Comparison of ENCODE assay signal across 10 cellular contexts in the genomic region with DNA sequence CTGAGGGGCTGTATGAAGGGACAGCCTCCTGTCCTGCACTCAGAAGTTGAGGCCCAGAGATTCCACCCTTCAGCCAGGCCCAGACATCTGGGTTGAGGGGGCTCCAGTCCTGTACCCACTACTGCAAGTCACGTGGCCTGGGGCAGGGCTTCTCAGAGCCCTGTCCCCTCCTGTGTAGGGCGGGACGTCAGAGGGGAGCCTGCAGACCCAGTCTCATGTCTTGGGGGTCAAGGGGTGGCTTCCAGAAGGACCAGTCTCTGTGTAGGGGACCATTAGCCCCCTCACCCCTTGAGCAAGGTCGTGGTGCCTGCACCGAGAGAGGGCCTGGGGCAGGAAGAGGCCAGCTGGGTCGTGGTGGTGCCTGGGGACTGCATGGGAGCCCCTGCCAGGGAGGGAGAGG. TPM values are rescaled to one million over a fixed set of nuclear protein-coding genes. Genes with fewer than 3 reads are reported as not detected.
DNase-seq lines count a peak whose midpoint lies in the region; ATAC-seq, FAIRE-seq and TF ChIP-seq lines count a peak whose summit lies in the region.
"Had no signal": no experiment of that assay in that cellular context is flagged by ENCODE, and none has a peak within 500 bp of the region (broad histone marks: within the 10 kb centered on the region; RNA-seq: fewer than 3 reads in every experiment).

No MANE protein-coding gene starts in this region.

- TF ChIP-seq RAD21 in HepG2 (CRISPR knock-in tag; IDR thresholded peaks at IDR 0.05): no peak

- FAIRE-seq in HepG2 (lab: Jason Lieb, UNC): no peak

- H3K4me2 ChIP-seq in HepG2 (ENCODE audit: low read depth, low read length): 0 out of 2 replicates have a peak overlapping the region, but pooled peaks have one; percentile 18

- no peak for TF ChIP-seq POLR2A in HepG2 (IDR thresholded peaks at IDR 0.05; ENCODE audit: insufficient read depth in 1 of 2, low read depth in 2 of 2, low read length in 2 of 2)

- H3K9ac ChIP-seq in HepG2 (ENCODE audit: insufficient read depth, low read depth, low read length) (no peak overlapping the region), endodermal cell (ENCODE audit: extremely low read depth, low read length, poor library complexity, severe bottlenecking) (no peak overlapping the region)

- no peaks in the 10 kb centered on the region for H3K27me3 Mint-ChIP-seq in activated CD4-positive, alpha-beta T cell treated with anti-CD3 and anti-CD28 coated beads, Interleukin-2, amount 10 ng/mL, durations not matched to agents 7 days and 5 days
- H3K27me3 Mint-ChIP-seq in activated naive CD8-positive, alpha-beta T cell: no peaks in the 10 kb centered on the region
- H3K27me3 Mint-ChIP-seq in stimulated activated naive CD8-positive, alpha-beta T cell treated with anti-CD3 and anti-CD28 coated beads, Interleukin-15, amount 100 ng/mL, for 72 hours: no peaks in the 10 kb centered on the region
- no peaks in the 10 kb centered on the region for H3K27me3 Mint-ChIP-seq in endodermal cell (ENCODE audit: insufficient read depth)

- H2AFZ ChIP-seq in HepG2 (ENCODE audit: low read length): no peak overlapping the region

- H3K4me1 Mint-ChIP-seq in activated CD4-positive, alpha-beta T cell treated with anti-CD3 and anti-CD28 coated beads, Interleukin-2, amount 10 ng/mL, durations not matched to agents 7 days and 5 days: peaks cover 18% of the 10 kb centered on the region
- H3K4me1 Mint-ChIP-seq in activated naive CD8-positive, alpha-beta T cell (ENCODE audit: low read depth): peaks cover 32% of the 10 kb centered on the region
- peaks cover 58% of the 10 kb centered on the region for H3K4me1 Mint-ChIP-seq in stimulated activated naive CD8-positive, alpha-beta T cell treated with anti-CD3 and anti-CD28 coated beads, Interleukin-15, amount 100 ng/mL, for 72 hours
- peaks cover 5% of the 10 kb centered on the region for H3K4me1 Mint-ChIP-seq in endodermal cell

- no peaks in the 10 kb centered on the region for H3K79me2 ChIP-seq in HepG2 (ENCODE audit: insufficient read depth, low read length)

- no peaks in the 10 kb centered on the region for H3K9me3 Mint-ChIP-seq in activated CD4-positive, alpha-beta T cell treated with anti-CD3 and anti-CD28 coated beads, Interleukin-2, amount 10 ng/mL, durations not matched to agents 7 days and 5 days
- no peaks in the 10 kb centered on the region for H3K9me3 Mint-ChIP-seq in activated naive CD8-positive, alpha-beta T cell (ENCODE audit: low read depth)
- H3K9me3 Mint-ChIP-seq in stimulated activated naive CD8-positive, alpha-beta T cell treated with anti-CD3 and anti-CD28 coated beads, Interleukin-15, amount 100 ng/mL, for 72 hours: no peaks in the 10 kb centered on the region
- no peaks in the 10 kb centered on the region for H3K9me3 Mint-ChIP-seq in endodermal cell

- POLR2A ChIA-PET in activated CD4-positive, alpha-beta T cell treated with anti-CD3 and anti-CD28 coated beads, Interleukin-2, amount 10 ng/mL, durations not matched to agents 7 days and 5 days (lab: Charles Lee): no interaction called here
- POLR2A ChIA-PET in HepG2 (lab: Yijun Ruan, JAX): interaction anchor here (0.9 kb wide), 1 partner anchor 9 kb away, joined by 3 read pairs; no protein-coding TSS in a partner anchor

- no TSS peak for BruUV-seq in HepG2 (replicated peaks; lab: Mats Ljungman, UMichigan)

- no peak for TF ChIP-seq EP300 in HepG2 (IDR thresholded peaks at IDR 0.05; ENCODE audit: low read depth in 2 of 2, low read length in 2 of 2)
- TF ChIP-seq EP300 in HepG2 (CRISPR knock-in tag; IDR thresholded peaks at IDR 0.05; ENCODE audit: borderline replicate concordance): no peak

- H3K27ac ChIP-seq in HepG2 (ENCODE audit: extremely low read length, insufficient read depth, low read length) (no peak overlapping the region), endodermal cell (ENCODE audit: low read depth, low read length) (no peak overlapping the region)

- no peak overlapping the region for H3K4me3 Mint-ChIP-seq in activated CD4-positive, alpha-beta T cell treated with anti-CD3 and anti-CD28 coated beads, Interleukin-2, amount 10 ng/mL, durations not matched to agents 7 days and 5 days
- H3K4me3 Mint-ChIP-seq in activated naive CD8-positive, alpha-beta T cell: peak overlapping the region; percentile 47
- peak overlapping the region; percentile 65 to 77 for H3K4me3 Mint-ChIP-seq in stimulated activated naive CD8-positive, alpha-beta T cell treated with anti-CD3 and anti-CD28 coated beads, Interleukin-15, amount 100 ng/mL, for 72 hours
- no peak overlapping the region for H3K4me3 Mint-ChIP-seq in endodermal cell

- H3K4me1 ChIP-seq in HepG2 (ENCODE audit: insufficient read depth, low read length) (peaks cover 9% of the 10 kb centered on the region; the same call in 1 of the 2 replicates), endodermal cell (ENCODE audit: control insufficient read depth, insufficient read depth, low read length) (no peaks in the 10 kb centered on the region)

- DNase-seq in activated CD4-positive, alpha-beta T cell treated with anti-CD3 and anti-CD28 coated beads, Interleukin-2, amount 10 ng/mL, durations not matched to agents 7 days and 5 days: no peak
- no peak for DNase-seq in activated CD4-positive, alpha-beta T cell treated with anti-CD3 and anti-CD28 coated beads for 48 hours
- DNase-seq in HepG2 (ENCODE audit: low spot score): no peak
- DNase-seq in stimulated activated naive CD8-positive, alpha-beta T cell treated with anti-CD3 and anti-CD28 coated beads, Interleukin-15, amount 100 ng/mL, for 72 hours: no peak
- DNase-seq in endodermal cell: no peak
- DNase-seq: activated CD4-positive, alpha-beta T cell treated with anti-CD3 and anti-CD28 coated beads for 4 hours; NCI-H1105 had no signal

- ATAC-seq in HepG2 (peak; percentile 33), GM18511 (IDR thresholded peaks at IDR 0.05; ENCODE audit: unreplicated experiment) (no peak), GM21619 (IDR thresholded peaks at IDR 0.05; ENCODE audit: unreplicated experiment) (no peak)
- ATAC-seq in stimulated activated naive CD8-positive, alpha-beta T cell treated with anti-CD3 and anti-CD28 coated beads, Interleukin-15, amount 100 ng/mL, for 72 hours: peak; percentile 18

- H3K27ac Mint-ChIP-seq in activated CD4-positive, alpha-beta T cell treated with anti-CD3 and anti-CD28 coated beads, Interleukin-2, amount 10 ng/mL, durations not matched to agents 7 days and 5 days: peak overlapping the region; percentile 80
- H3K27ac Mint-ChIP-seq in activated naive CD8-positive, alpha-beta T cell: peak overlapping the region; percentile 78
- peak overlapping the region; percentile 97 to 98 for H3K27ac Mint-ChIP-seq in stimulated activated naive CD8-positive, alpha-beta T cell treated with anti-CD3 and anti-CD28 coated beads, Interleukin-15, amount 100 ng/mL, for 72 hours
- H3K27ac Mint-ChIP-seq in endodermal cell: no peak overlapping the region

- H3K36me3 Mint-ChIP-seq in activated CD4-positive, alpha-beta T cell treated with anti-CD3 and anti-CD28 coated beads, Interleukin-2, amount 10 ng/mL, durations not matched to agents 7 days and 5 days (ENCODE audit: low read depth): peaks cover under 1% of the 10 kb centered on the region
- no peaks in the 10 kb centered on the region for H3K36me3 Mint-ChIP-seq in activated naive CD8-positive, alpha-beta T cell
- H3K36me3 Mint-ChIP-seq in endodermal cell (ENCODE audit: low read depth): peaks cover under 1% of the 10 kb centered on the region

- intact Hi-C loops in HepG2 (cut with micrococcal nuclease; ENCODE audit: unreplicated experiment): no loop called here

- in situ Hi-C loops in HepG2 (cut with HindIII; ENCODE audit: extremely low pct_ligation_motif_present, low pct_unique_long_range_greater_than_20kb): no loop called here

- no peaks in the 10 kb centered on the region; a peak in 2 of 5 replicates for H3K27me3 ChIP-seq in HepG2 (ENCODE audit: control insufficient read depth in 1 of 2, insufficient read depth in 2 of 2, low read length in 2 of 2)
- H3K27me3 ChIP-seq in endodermal cell (ENCODE audit: control insufficient read depth, insufficient read depth, low read length, poor library complexity, severe bottlenecking): no peaks in the 10 kb centered on the region

- WGBS in HepG2 (ENCODE audit: low lambda C conversion rate): 60% methylated on average over 3 of the region's 6 CpGs
- WGBS in endodermal cell (ENCODE audit: insufficient coverage in 1 of 2, insufficient read length in 1 of 2), 2 experiments: 78 to 84% methylated on average over 3 to 6 of the region's 6 CpGs

- no peak overlapping the region; a peak in 1 of 6 replicates for H3K4me3 ChIP-seq in HepG2 (replicated peaks in 1 of 3; ENCODE audit: insufficient read depth in 1 of 3, low read depth in 2 of 3, low read length in 3 of 3)
- H3K4me3 ChIP-seq in endodermal cell (ENCODE audit: low read length): no peak overlapping the region

- TF ChIP-seq CTCF in HepG2 (CRISPR knock-in tag; IDR thresholded peaks at IDR 0.05) (no peak), endodermal cell (conservative IDR thresholded peaks at IDR 0.05) (no peak)

- H3K9me3 ChIP-seq in HepG2 (ENCODE audit: low read length) (no peaks in the 10 kb centered on the region), endodermal cell (ENCODE audit: control insufficient read depth, low read length) (no peaks in the 10 kb centered on the region)

- no peaks in the 10 kb centered on the region for H4K20me1 ChIP-seq in HepG2 (ENCODE audit: insufficient read depth, low read length)

- H3K36me3 ChIP-seq in HepG2 (replicated peaks in 1 of 2; ENCODE audit: control insufficient read depth in 1 of 2, insufficient read depth in 2 of 2, low read length in 2 of 2): no peaks in the 10 kb centered on the region
- H3K36me3 ChIP-seq in endodermal cell (ENCODE audit: control insufficient read depth, insufficient read depth, low read length): peaks cover 8% of the 10 kb centered on the region

- CTCF ChIA-PET in activated CD4-positive, alpha-beta T cell treated with anti-CD3 and anti-CD28 coated beads, Interleukin-2, amount 10 ng/mL, durations not matched to agents 7 days and 5 days (lab: Charles Lee): interaction anchor here (0.6 to 1.5 kb wide), 2 partner anchors 25 to 83 kb away, joined by 3 to 4 read pairs; no protein-coding TSS in a partner anchor
- CTCF ChIA-PET in HepG2 (lab: Yijun Ruan, JAX; ENCODE audit: low intra/inter-chr PET ratio, low total read pairs): no interaction called here

RNA-seq across cellular contexts. Expression of a gene that starts 0.6 kb away (rescaled TPM):
- total RNA-seq in activated CD4-positive, alpha-beta T cell treated with anti-CD3 and anti-CD28 coated beads, Interleukin-2, amount 10 ng/mL, durations not matched to agents 7 days and 5 days: 1 to 10 TPM; 1.8 to 2.7 TPM
- 0.13 TPM in 1 of 2 replicates, not detected in the other for total RNA-seq in HepG2 (2016; rRNA removed; fragmentation: Illumina TruSeq; extraction: Trizol)
- total RNA-seq in HepG2 (2016; cell fraction: cytosol; rRNA removed; fragmentation: Illumina TruSeq; extraction: Trizol; ENCODE audit: low read depth): not detected in 2 replicates
- total RNA-seq in HepG2 (2016; cell fraction: insoluble cytoplasmic fraction; rRNA removed; fragmentation: Illumina TruSeq; extraction: Trizol): 0.13 and 0.24 TPM in 2 replicates
- not detected in 2 replicates for total RNA-seq in HepG2 (2016; cell fraction: membrane; rRNA removed; fragmentation: Illumina TruSeq; extraction: Trizol)
- total RNA-seq in HepG2 (2016; cell fraction: nucleus; rRNA removed; fragmentation: Illumina TruSeq; extraction: Trizol): not detected in 2 replicates
- polyA plus RNA-seq in HepG2 (2011; rRNA removed): 0.97 and 1.3 TPM in 2 replicates
- 0.24 and 0.41 TPM in 2 replicates for polyA plus RNA-seq in HepG2 (2011; cell fraction: cytosol; rRNA removed)
- 3.1 and 3.6 TPM in 2 replicates for polyA plus RNA-seq in HepG2 (2011; cell fraction: nucleus; rRNA removed)
- 0.39 and 1.1 TPM in 2 replicates for polyA plus RNA-seq in HepG2 (2012)
- polyA plus RNA-seq in HepG2 (2016; cell fraction: cytosol; fragmentation: Illumina TruSeq; extraction: Trizol; ENCODE audit: low read depth): not detected in 2 replicates
- 0.34 TPM in 1 of 2 replicates, not detected in the other for polyA plus RNA-seq in HepG2 (2016; cell fraction: insoluble cytoplasmic fraction; fragmentation: Illumina TruSeq; extraction: Trizol; ENCODE audit: low read depth)
- polyA plus RNA-seq in HepG2 (2016; cell fraction: membrane; fragmentation: Illumina TruSeq; extraction: Trizol; ENCODE audit: low read depth): 0.14 TPM in 1 of 2 replicates, not detected in the other
- 0.79 and 1.7 TPM in 2 replicates for polyA plus RNA-seq in HepG2 (2016; cell fraction: nucleus; fragmentation: Illumina TruSeq; extraction: Trizol; ENCODE audit: insufficient read depth, low read depth)
- polyA minus RNA-seq in HepG2 (2011; rRNA and poly(A)+ RNA removed; ENCODE audit: low replicate concordance): 1.4 and 10.4 TPM in 2 replicates
- not detected in 2 replicates for polyA minus RNA-seq in HepG2 (2011; cell fraction: cytosol; rRNA and poly(A)+ RNA removed)
- 1.6 and 1.9 TPM in 2 replicates for polyA minus RNA-seq in HepG2 (2011; cell fraction: nucleus; rRNA and poly(A)+ RNA removed)
- total RNA-seq in endodermal cell: 10 to 100 TPM in 1 of 2 donors, 1 to 10 TPM in 1; 2.1 to 12.8 TPM
- 11.0 TPM for polyA plus RNA-seq in endodermal cell (2013, experiment 1 of 2)
- polyA plus RNA-seq in endodermal cell (2013, experiment 2 of 2): 8.7 TPM

RNA-seq across cellular contexts. Expression of a gene that starts 14.8 kb away (rescaled TPM):
- 10 to 100 TPM; 50.6 to 56.2 TPM for total RNA-seq in activated CD4-positive, alpha-beta T cell treated with anti-CD3 and anti-CD28 coated beads, Interleukin-2, amount 10 ng/mL, durations not matched to agents 7 days and 5 days
- total RNA-seq in HepG2 (2016; rRNA removed; fragmentation: Illumina TruSeq; extraction: Trizol) (5.6 and 16.6 TPM in 2 replicates), endodermal cell (10 to 100 TPM; 51.9 to 84.4 TPM)
- 12.8 and 13.9 TPM in 2 replicates for total RNA-seq in HepG2 (2016; cell fraction: cytosol; rRNA removed; fragmentation: Illumina TruSeq; extraction: Trizol; ENCODE audit: low read depth)
- 3.9 and 16.7 TPM in 2 replicates for total RNA-seq in HepG2 (2016; cell fraction: insoluble cytoplasmic fraction; rRNA removed; fragmentation: Illumina TruSeq; extraction: Trizol)
- 13.5 and 15.0 TPM in 2 replicates for total RNA-seq in HepG2 (2016; cell fraction: membrane; rRNA removed; fragmentation: Illumina TruSeq; extraction: Trizol)
- 21.2 TPM in 2 replicates for total RNA-seq in HepG2 (2016; cell fraction: nucleus; rRNA removed; fragmentation: Illumina TruSeq; extraction: Trizol)
- 33.0 and 33.8 TPM in 2 replicates for polyA plus RNA-seq in HepG2 (2011; rRNA removed)
- polyA plus RNA-seq in HepG2 (2011; cell fraction: cytosol; rRNA removed): 11.8 and 15.4 TPM in 2 replicates
- polyA plus RNA-seq in HepG2 (2011; cell fraction: nucleus; rRNA removed): 225 and 245 TPM in 2 replicates
- 9.7 and 13.3 TPM in 2 replicates for polyA plus RNA-seq in HepG2 (2012)
- 6.0 and 6.1 TPM in 2 replicates for polyA plus RNA-seq in HepG2 (2016; cell fraction: cytosol; fragmentation: Illumina TruSeq; extraction: Trizol; ENCODE audit: low read depth)
- 4.8 and 5.6 TPM in 2 replicates for polyA plus RNA-seq in HepG2 (2016; cell fraction: insoluble cytoplasmic fraction; fragmentation: Illumina TruSeq; extraction: Trizol; ENCODE audit: low read depth)
- polyA plus RNA-seq in HepG2 (2016; cell fraction: membrane; fragmentation: Illumina TruSeq; extraction: Trizol; ENCODE audit: low read depth): 6.2 and 8.7 TPM in 2 replicates
- 70.3 and 84.6 TPM in 2 replicates for polyA plus RNA-seq in HepG2 (2016; cell fraction: nucleus; fragmentation: Illumina TruSeq; extraction: Trizol; ENCODE audit: insufficient read depth, low read depth)
- 11.9 and 38.3 TPM in 2 replicates for polyA minus RNA-seq in HepG2 (2011; rRNA and poly(A)+ RNA removed; ENCODE audit: low replicate concordance)
- 1.8 and 1.9 TPM in 2 replicates for polyA minus RNA-seq in HepG2 (2011; cell fraction: cytosol; rRNA and poly(A)+ RNA removed)
- 19.1 and 21.0 TPM in 2 replicates for polyA minus RNA-seq in HepG2 (2011; cell fraction: nucleus; rRNA and poly(A)+ RNA removed)
- 34.1 TPM for polyA plus RNA-seq in endodermal cell (2013, experiment 1 of 2)
- 29.7 TPM for polyA plus RNA-seq in endodermal cell (2013, experiment 2 of 2)

RNA-seq across cellular contexts. Expression of a gene that starts 55.8 kb away (rescaled TPM):
- total RNA-seq in activated CD4-positive, alpha-beta T cell treated with anti-CD3 and anti-CD28 coated beads, Interleukin-2, amount 10 ng/mL, durations not matched to agents 7 days and 5 days: 1 to 10 TPM; 2.4 to 2.7 TPM
- total RNA-seq in HepG2 (2016; rRNA removed; fragmentation: Illumina TruSeq; extraction: Trizol) (2.5 and 2.6 TPM in 2 replicates), endodermal cell (1 to 10 TPM; 1.9 to 2.3 TPM)
- total RNA-seq in HepG2 (2016; cell fraction: cytosol; rRNA removed; fragmentation: Illumina TruSeq; extraction: Trizol; ENCODE audit: low read depth): 2.1 and 2.2 TPM in 2 replicates
- total RNA-seq in HepG2 (2016; cell fraction: insoluble cytoplasmic fraction; rRNA removed; fragmentation: Illumina TruSeq; extraction: Trizol): 1.8 and 1.9 TPM in 2 replicates
- total RNA-seq in HepG2 (2016; cell fraction: membrane; rRNA removed; fragmentation: Illumina TruSeq; extraction: Trizol): 2.5 and 3.9 TPM in 2 replicates
- total RNA-seq in HepG2 (2016; cell fraction: nucleus; rRNA removed; fragmentation: Illumina TruSeq; extraction: Trizol): 1.5 and 2.4 TPM in 2 replicates
- 1.6 and 2.4 TPM in 2 replicates for polyA plus RNA-seq in HepG2 (2011; rRNA removed)
- polyA plus RNA-seq in HepG2 (2011; cell fraction: cytosol; rRNA removed): 1.1 and 1.3 TPM in 2 replicates
- 4.8 and 5.3 TPM in 2 replicates for polyA plus RNA-seq in HepG2 (2011; cell fraction: nucleus; rRNA removed)
- 1.8 and 2.3 TPM in 2 replicates for polyA plus RNA-seq in HepG2 (2012)
- polyA plus RNA-seq in HepG2 (2016; cell fraction: cytosol; fragmentation: Illumina TruSeq; extraction: Trizol; ENCODE audit: low read depth): 1.4 and 2.2 TPM in 2 replicates
- 2.0 and 2.9 TPM in 2 replicates for polyA plus RNA-seq in HepG2 (2016; cell fraction: insoluble cytoplasmic fraction; fragmentation: Illumina TruSeq; extraction: Trizol; ENCODE audit: low read depth)
- polyA plus RNA-seq in HepG2 (2016; cell fraction: membrane; fragmentation: Illumina TruSeq; extraction: Trizol; ENCODE audit: low read depth): 1.8 and 2.6 TPM in 2 replicates
- polyA plus RNA-seq in HepG2 (2016; cell fraction: nucleus; fragmentation: Illumina TruSeq; extraction: Trizol; ENCODE audit: insufficient read depth, low read depth): 5.2 and 6.5 TPM in 2 replicates
- polyA minus RNA-seq in HepG2 (2011; rRNA and poly(A)+ RNA removed; ENCODE audit: low replicate concordance): 0.28 and 1.5 TPM in 2 replicates
- polyA minus RNA-seq in HepG2 (2011; cell fraction: cytosol; rRNA and poly(A)+ RNA removed): 0.49 and 1.1 TPM in 2 replicates
- polyA minus RNA-seq in HepG2 (2011; cell fraction: nucleus; rRNA and poly(A)+ RNA removed): 1.7 and 3.3 TPM in 2 replicates
- 2.0 TPM for polyA plus RNA-seq in endodermal cell (2013, experiment 1 of 2)
- 2.4 TPM for polyA plus RNA-seq in endodermal cell (2013, experiment 2 of 2)

RNA-seq across cellular contexts. Expression of a gene that starts 56.9 kb away (rescaled TPM):
- 10 to 100 TPM; 49.1 to 50.5 TPM for total RNA-seq in activated CD4-positive, alpha-beta T cell treated with anti-CD3 and anti-CD28 coated beads, Interleukin-2, amount 10 ng/mL, durations not matched to agents 7 days and 5 days
- total RNA-seq in HepG2 (2016; rRNA removed; fragmentation: Illumina TruSeq; extraction: Trizol) (22.6 and 26.0 TPM in 2 replicates), endodermal cell (10 to 100 TPM; 32.9 to 48.0 TPM)
- 3.8 and 3.9 TPM in 2 replicates for total RNA-seq in HepG2 (2016; cell fraction: cytosol; rRNA removed; fragmentation: Illumina TruSeq; extraction: Trizol; ENCODE audit: low read depth)
- total RNA-seq in HepG2 (2016; cell fraction: insoluble cytoplasmic fraction; rRNA removed; fragmentation: Illumina TruSeq; extraction: Trizol): 20.2 and 25.7 TPM in 2 replicates
- total RNA-seq in HepG2 (2016; cell fraction: membrane; rRNA removed; fragmentation: Illumina TruSeq; extraction: Trizol): 12.8 and 14.8 TPM in 2 replicates
- 14.9 and 18.9 TPM in 2 replicates for total RNA-seq in HepG2 (2016; cell fraction: nucleus; rRNA removed; fragmentation: Illumina TruSeq; extraction: Trizol)
- polyA plus RNA-seq in HepG2 (2011; rRNA removed): 12.3 and 12.7 TPM in 2 replicates
- 9.2 and 10.6 TPM in 2 replicates for polyA plus RNA-seq in HepG2 (2011; cell fraction: cytosol; rRNA removed)
- polyA plus RNA-seq in HepG2 (2011; cell fraction: nucleus; rRNA removed): 18.9 and 27.3 TPM in 2 replicates
- 14.6 and 17.9 TPM in 2 replicates for polyA plus RNA-seq in HepG2 (2012)
- 3.0 and 3.3 TPM in 2 replicates for polyA plus RNA-seq in HepG2 (2016; cell fraction: cytosol; fragmentation: Illumina TruSeq; extraction: Trizol; ENCODE audit: low read depth)
- polyA plus RNA-seq in HepG2 (2016; cell fraction: insoluble cytoplasmic fraction; fragmentation: Illumina TruSeq; extraction: Trizol; ENCODE audit: low read depth): 20.4 and 25.4 TPM in 2 replicates
- 8.6 and 9.6 TPM in 2 replicates for polyA plus RNA-seq in HepG2 (2016; cell fraction: membrane; fragmentation: Illumina TruSeq; extraction: Trizol; ENCODE audit: low read depth)
- polyA plus RNA-seq in HepG2 (2016; cell fraction: nucleus; fragmentation: Illumina TruSeq; extraction: Trizol; ENCODE audit: insufficient read depth, low read depth): 23.4 and 28.3 TPM in 2 replicates
- 44.0 and 89.0 TPM in 2 replicates for polyA minus RNA-seq in HepG2 (2011; rRNA and poly(A)+ RNA removed; ENCODE audit: low replicate concordance)
- 8.6 and 10.8 TPM in 2 replicates for polyA minus RNA-seq in HepG2 (2011; cell fraction: cytosol; rRNA and poly(A)+ RNA removed)
- 27.3 and 30.2 TPM in 2 replicates for polyA minus RNA-seq in HepG2 (2011; cell fraction: nucleus; rRNA and poly(A)+ RNA removed)
- polyA plus RNA-seq in endodermal cell (2013, experiment 1 of 2): 37.6 TPM
- polyA plus RNA-seq in endodermal cell (2013, experiment 2 of 2): 34.8 TPM

Comparison
In these comparisons a context has a peak if more than half of its experiments do, and no peak if none do; other contexts are left out.
1. H3K4me3 Mint-ChIP-seq: peak in activated naive CD8-positive, alpha-beta T cell (single experiment) and stimulated activated naive CD8-positive, alpha-beta T cell treated with anti-CD3 and anti-CD28 coated beads, Interleukin-15, amount 100 ng/mL, for 72 hours (2 of 2); none in activated CD4-positive, alpha-beta T cell treated with anti-CD3 and anti-CD28 coated beads, Interleukin-2, amount 10 ng/mL, durations not matched to agents 7 days and 5 days (single experiment) and endodermal cell (single experiment).
2. ATAC-seq: peak in HepG2 (single experiment) and stimulated activated naive CD8-positive, alpha-beta T cell treated with anti-CD3 and anti-CD28 coated beads, Interleukin-15, amount 100 ng/mL, for 72 hours (single experiment); none in GM18511 (single experiment) and GM21619 (single experiment).